In genomic region chr22:42512273-42512990, GRCh38 we compare ENCODE assay signal across 8 cellular contexts. TPM values are rescaled to one million over a fixed set of nuclear protein-coding genes. Genes with fewer than 3 reads are reported as not detected.
DNase-seq lines count a peak whose midpoint lies in the region; ATAC-seq and TF ChIP-seq lines count a peak whose summit lies in the region.
"Not testable (repeated sequence)": the region's sequence is repeated elsewhere in the genome, so short reads cannot be mapped to it uniquely, and the experiment has no call there.

No MANE protein-coding gene starts in this region.

- TF ChIP-seq CTCF in BE2C (IDR thresholded peaks at IDR 0.05; ENCODE audit: low read depth, low read length) (peak; percentile 33), GM23338 (conservative IDR thresholded peaks at IDR 0.05; ENCODE audit: low read depth in 2 of 2) (peak; percentile 50 to 59), VCaP (conservative IDR thresholded peaks at IDR 0.05) (peak; percentile 43), progenitor cell of endocrine pancreas (IDR thresholded peaks at IDR 0.05; ENCODE audit: unreplicated experiment) (peak; percentile 59)

- H3K9me3 Mint-ChIP-seq in GM23338; progenitor cell of endocrine pancreas (ENCODE audit: low read depth): not testable (repeated sequence)

- H3K9me3 ChIP-seq in BE2C = not testable (repeated sequence)

- H3K27ac ChIP-seq in GM23338 (ENCODE audit: low read depth) = 0 out of 2 replicates have a peak overlapping the region, but pooled peaks have one; percentile 63
- not testable (repeated sequence) for H3K27ac ChIP-seq in VCaP

- H3K4me1 Mint-ChIP-seq in GM23338 = peaks cover 34% of the 10 kb centered on the region
- H3K4me1 Mint-ChIP-seq in progenitor cell of endocrine pancreas (ENCODE audit: low read depth) = not testable (repeated sequence)

- ATAC-seq in GM23338 = peak; percentile 49

- DNase-seq in BE2C = peak; percentile 61
- peak; percentile 67 for DNase-seq in GM23338 (ENCODE audit: low spot score)
- DNase-seq in NCI-H2196 (lab: John Stamatoyannopoulos, UW; ENCODE audit: unreplicated experiment) = peak; percentile 35
- DNase-seq in cerebellar cortex (ENCODE audit: low spot score) = peak; percentile 38
- DNase-seq in glomerular visceral epithelial cell (ENCODE audit: extremely low spot score) = peak; percentile 20
- DNase-seq in left kidney (ENCODE audit: low read depth, low spot score) = peak; percentile 77
- DNase-seq in progenitor cell of endocrine pancreas (ENCODE audit: low spot score, unreplicated experiment) = not testable (repeated sequence)

- peaks cover 22% of the 10 kb centered on the region for H3K27me3 Mint-ChIP-seq in GM23338 (ENCODE audit: insufficient read depth, low read depth, poor library complexity)
- not testable (repeated sequence) for H3K27me3 Mint-ChIP-seq in progenitor cell of endocrine pancreas

- peaks cover 40% of the 10 kb centered on the region for H3K36me3 Mint-ChIP-seq in GM23338 (ENCODE audit: low read depth)
- H3K36me3 Mint-ChIP-seq in progenitor cell of endocrine pancreas (ENCODE audit: insufficient read depth) = not testable (repeated sequence)

- not testable (repeated sequence) for H3K79me2 ChIP-seq in GM23338 (replicated peaks; ENCODE audit: insufficient read depth)

- H3K4me3 Mint-ChIP-seq in GM23338; progenitor cell of endocrine pancreas (ENCODE audit: low read depth): not testable (repeated sequence)

- H3K4me3 ChIP-seq in BE2C (ENCODE audit: low read depth, low read length); GM23338: not testable (repeated sequence)

- H3F3A ChIP-seq in GM23338 (replicated peaks; ENCODE audit: low read depth) = peaks cover 34% of the 10 kb centered on the region

- not testable (repeated sequence) for H2AFZ ChIP-seq in GM23338

- H3K27me3 ChIP-seq in BE2C; GM23338 (ENCODE audit: insufficient read depth): not testable (repeated sequence)

- peak overlapping the region; percentile 83 for H3K27ac Mint-ChIP-seq in GM23338
- peak overlapping the region; percentile 86 for H3K27ac Mint-ChIP-seq in progenitor cell of endocrine pancreas

- H3K4me2 ChIP-seq in GM23338 = not testable (repeated sequence)

- not testable (repeated sequence) for H4K20me1 ChIP-seq in GM23338 (replicated peaks; ENCODE audit: insufficient read depth)

- H3K9me2 ChIP-seq in GM23338 (ENCODE audit: insufficient read depth) = not testable (repeated sequence)

- H3K4me1 ChIP-seq in BE2C = not testable (repeated sequence)
- H3K4me1 ChIP-seq in GM23338 (ENCODE audit: insufficient read depth) = peaks cover 15% of the 10 kb centered on the region

- peaks cover 12% of the 10 kb centered on the region for H3K36me3 ChIP-seq in BE2C
- H3K36me3 ChIP-seq in GM23338 (ENCODE audit: insufficient read depth) = not testable (repeated sequence)

RNA-seq across cellular contexts. Expression of gene RRP7A, which starts 7.2 kb away (rescaled TPM):
- 51.4 TPM for polyA plus RNA-seq in BE2C (2012; ENCODE audit: insufficient read depth, insufficient read length, low read depth)
- 51.9 and 59.2 TPM in 2 replicates for total RNA-seq in GM23338 (2014; rRNA removed; shearing (Covaris generic))
- 48.1 and 48.9 TPM in 2 replicates for polyA plus RNA-seq in GM23338 (2016; fragmentation: Nextera tagmentation; extraction: Ambion mirVana)
- 58.3 and 59.1 TPM in 2 replicates for total RNA-seq in progenitor cell of endocrine pancreas

RNA-seq across cellular contexts. Expression of gene SERHL2, which starts 41.3 kb away (rescaled TPM):
- polyA plus RNA-seq in BE2C (2012; ENCODE audit: insufficient read depth, insufficient read length, low read depth) = 12.1 TPM
- total RNA-seq in GM23338 (2014; rRNA removed; shearing (Covaris generic)) = 1.5 and 1.7 TPM in 2 replicates
- polyA plus RNA-seq in GM23338 (2016; fragmentation: Nextera tagmentation; extraction: Ambion mirVana) = 2.1 TPM in 2 replicates
- total RNA-seq in progenitor cell of endocrine pancreas = 0.69 and 1.0 TPM in 2 replicates
